ENCODE assay signal across 14 cellular contexts in genomic region chr17:27351741-27352140, GRCh38. TPM values are rescaled to one million over a fixed set of nuclear protein-coding genes. Genes with fewer than 3 reads are reported as not detected.
DNase-seq lines count a peak whose midpoint lies in the region; ATAC-seq and TF ChIP-seq lines count a peak whose summit lies in the region.
"Had no signal": no experiment of that assay in that cellular context is flagged by ENCODE, and none has a peak within 500 bp of the region (broad histone marks: within the 10 kb centered on the region; RNA-seq: fewer than 3 reads in every experiment).

No MANE protein-coding gene starts in this region.

- TF ChIP-seq POLR2A in esophagus squamous epithelium (IDR thresholded peaks at IDR 0.05) = no peak
- TF ChIP-seq POLR2A in sigmoid colon (IDR thresholded peaks at IDR 0.05) = no peak

- H3K4me3 ChIP-seq in RWPE2 (ENCODE audit: severe bottlenecking) = no peak overlapping the region
- no peak overlapping the region for H3K4me3 ChIP-seq in esophagus squamous epithelium
- H3K4me3 ChIP-seq in sigmoid colon = no peak overlapping the region

- H3K4me1 Mint-ChIP-seq in Calu3 (ENCODE audit: low read depth, unreplicated experiment) = peaks cover 16% of the 10 kb centered on the region

- CTCF ChIA-PET in Calu3 (lab: Charles Lee) = no interaction called here

- no peaks in the 10 kb centered on the region for H3K9me3 Mint-ChIP-seq in Calu3 (ENCODE audit: low read depth, unreplicated experiment)
- H3K9me3 Mint-ChIP-seq: activated naive CD4-positive, alpha-beta T cell treated with anti-CD3 and anti-CD28 coated beads, Interleukin-2, amount 50 U/mL, for 24 hours had no signal

- H3K4me3 Mint-ChIP-seq in Calu3 (ENCODE audit: low read depth, unreplicated experiment) = no peak overlapping the region

- BruUV-seq in Calu3 (replicated peaks; lab: Mats Ljungman, UMichigan) = no TSS peak

- H3K4me1 ChIP-seq in RWPE2 (ENCODE audit: insufficient read depth, poor library complexity, severe bottlenecking) (no peaks in the 10 kb centered on the region), esophagus squamous epithelium (peaks cover 17 to 57% (median 28%) of the 10 kb centered on the region in 3 donors), sigmoid colon (peaks cover 0 to 29% (median 22%) of the 10 kb centered on the region in 4 donors)

- H3K9me3 ChIP-seq in RWPE2 (ENCODE audit: severe bottlenecking) (no peaks in the 10 kb centered on the region), esophagus squamous epithelium (no peaks in the 10 kb centered on the region), sigmoid colon (no peaks in the 10 kb centered on the region)

- peak overlapping the region; percentile 99 for H3K27ac Mint-ChIP-seq in Calu3 (ENCODE audit: unreplicated experiment)

- WGBS in esophagus squamous epithelium, 2 donors = 70 to 88% methylated on average over 2 of the region's 2 CpGs
- 94 to 99% methylated on average over 2 of the region's 2 CpGs for WGBS in sigmoid colon, 2 donors

- no peaks in the 10 kb centered on the region for H3K27me3 Mint-ChIP-seq in Calu3 (ENCODE audit: unreplicated experiment)
- H3K27me3 Mint-ChIP-seq: activated naive CD4-positive, alpha-beta T cell treated with anti-CD3 and anti-CD28 coated beads, Interleukin-2, amount 50 U/mL, for 24 hours had no signal

- H3K27me3 ChIP-seq in RWPE2 (ENCODE audit: insufficient read depth, poor library complexity, severe bottlenecking) (no peaks in the 10 kb centered on the region), esophagus squamous epithelium (no peaks in the 10 kb centered on the region), sigmoid colon (no peaks in the 10 kb centered on the region)
- H3K27me3 ChIP-seq: foreskin keratinocyte had no signal

- TF ChIP-seq CTCF in Calu3 (IDR thresholded peaks at IDR 0.05; ENCODE audit: unreplicated experiment) = no peak
- TF ChIP-seq CTCF in RWPE2 (IDR thresholded peaks at IDR 0.05; ENCODE audit: poor library complexity, severe bottlenecking) = no peak
- no peak for TF ChIP-seq CTCF in esophagus squamous epithelium (IDR thresholded peaks at IDR 0.05)
- no peak for TF ChIP-seq CTCF in sigmoid colon (IDR thresholded peaks at IDR 0.05)

- no peaks in the 10 kb centered on the region for H3K36me3 ChIP-seq in RWPE2 (ENCODE audit: low read depth)
- no peaks in the 10 kb centered on the region for H3K36me3 ChIP-seq in esophagus squamous epithelium
- no peaks in the 10 kb centered on the region for H3K36me3 ChIP-seq in sigmoid colon

- peaks cover 30% of the 10 kb centered on the region for H3K36me3 Mint-ChIP-seq in Calu3 (ENCODE audit: insufficient read depth, unreplicated experiment)
- H3K36me3 Mint-ChIP-seq: activated naive CD4-positive, alpha-beta T cell treated with anti-CD3 and anti-CD28 coated beads, Interleukin-2, amount 50 U/mL, for 24 hours had no signal

- H3K27ac ChIP-seq in RWPE2 (ENCODE audit: poor library complexity, severe bottlenecking) (peak overlapping the region; percentile 74), esophagus squamous epithelium (peak overlapping the region in 3 of 4 donors; percentile 0 to 97 (median 93)), sigmoid colon (peak overlapping the region in 3 of 4 donors; percentile 87 to 96 (median 95))
- H3K27ac ChIP-seq: foreskin keratinocyte, KMS-11 had no signal

- ATAC-seq in RWPE2 (ENCODE audit: low read depth) (no peak), HG03280 (IDR thresholded peaks at IDR 0.05; ENCODE audit: unreplicated experiment) (no peak)
- ATAC-seq: foreskin keratinocyte, Right ventricle myocardium inferior had no signal

- no peak for DNase-seq in Calu3
- DNase-seq in RWPE2 (ENCODE audit: low spot score) = no peak
- no peak for DNase-seq in esophagus squamous epithelium (lab: John Stamatoyannopoulos, UW)
- no peak for DNase-seq in sigmoid colon
- DNase-seq in RKO (ENCODE audit: low spot score) = no peak
- no peak for DNase-seq in 8988T
- no peak for DNase-seq in T1000 (lab: John Stamatoyannopoulos, UW)
- DNase-seq: foreskin keratinocyte, NCI-H1930, NCI-H526 treated with DMSO at 0.1 percent for 48 hours had no signal

- TF ChIP-seq EP300 in sigmoid colon (IDR thresholded peaks at IDR 0.05) = no peak

- intact Hi-C loops in Calu3 (cut with micrococcal nuclease; ENCODE audit: unreplicated experiment) (loop anchor here (10.0 kb wide), 2 partner anchors 103 to 143 kb away; partner anchors contain the start of gene KSR1), esophagus squamous epithelium (cut with DNase I) (loop anchor here (10.0 kb wide), 2 partner anchors 103 to 303 kb away; partner anchors contain the start of gene KSR1), sigmoid colon (cut with DNase I) (loop anchor here (2.0 to 5.0 kb wide), 3 partner anchors 105 to 301 kb away; partner anchors contain the start of gene KSR1)

RNA-seq across cellular contexts. Expression of gene WSB1, which starts 57.8 kb away (rescaled TPM):
- total RNA-seq in Calu3 (2022) = 60.7 and 79.7 TPM in 2 replicates
- total RNA-seq in esophagus squamous epithelium = 100 to 1,000 TPM in 1 of 4 donors, 10 to 100 TPM in 3; 27.9 to 112 (median 62.8) TPM
- 100 to 1,000 TPM; 111 to 240 (median 188) TPM for total RNA-seq in sigmoid colon
- polyA plus RNA-seq in sigmoid colon = 10 to 100 TPM; 23.4 to 65.2 (median 26.4) TPM
